Comparison of ENCODE assay signal across 3 cellular contexts in genomic region chr19:39754544-39754943, GRCh38.
A peak's percentile ranks its signal among the peaks of the same experiment; 100 is the strongest.
TF ChIP-seq lines count a peak whose summit lies in the region.

No MANE protein-coding gene starts in this region.

TF ChIP-seq in A549, 52 proteins besides CTCF, POLR2A, EP300 and RAD21:
- no peak for TF ChIP-seq RARB (CRISPR knock-in tag; IDR thresholded peaks at IDR 0.05)
- TF ChIP-seq GATA3 (IDR thresholded peaks at IDR 0.05; ENCODE audit: borderline replicate concordance) = no peak
- peak; percentile 34 to 59; a peak in 2 of 4 replicates for TF ChIP-seq CEBPB (IDR thresholded peaks at IDR 0.05)
- no peak for TF ChIP-seq NPAS2 (CRISPR knock-in tag; IDR thresholded peaks at IDR 0.05; ENCODE audit: borderline replicate concordance)
- TF ChIP-seq ZC3H11A (IDR thresholded peaks at IDR 0.05) = no peak
- no peak for TF ChIP-seq FOXS1 (CRISPR knock-in tag; IDR thresholded peaks at IDR 0.05)

TF ChIP-seq in IMR-90, 13 proteins besides CTCF, POLR2A, EP300 and RAD21:
- TF ChIP-seq CEBPB (IDR thresholded peaks at IDR 0.05; ENCODE audit: low read depth, low read length) (peak; percentile 53), SMC3 (IDR thresholded peaks at IDR 0.05; ENCODE audit: low read depth, low read length) (no peak), MAFK (IDR thresholded peaks at IDR 0.05; ENCODE audit: low read depth, low read length) (no peak), BHLHE40 (IDR thresholded peaks at IDR 0.05; ENCODE audit: low read depth, low read length) (no peak), FOS (IDR thresholded peaks at IDR 0.05; ENCODE audit: low read depth, low read length) (no peak)

TF ChIP-seq in H1, 55 proteins besides CTCF, POLR2A, EP300 and RAD21:
- TF ChIP-seq CEBPB (IDR thresholded peaks at IDR 0.05; ENCODE audit: low read depth, low read length) (peak; percentile 31; the same call in 1 of the 2 replicates), KDM5A (IDR thresholded peaks at IDR 0.05; ENCODE audit: low read length) (no peak)
